In the genomic region with DNA sequence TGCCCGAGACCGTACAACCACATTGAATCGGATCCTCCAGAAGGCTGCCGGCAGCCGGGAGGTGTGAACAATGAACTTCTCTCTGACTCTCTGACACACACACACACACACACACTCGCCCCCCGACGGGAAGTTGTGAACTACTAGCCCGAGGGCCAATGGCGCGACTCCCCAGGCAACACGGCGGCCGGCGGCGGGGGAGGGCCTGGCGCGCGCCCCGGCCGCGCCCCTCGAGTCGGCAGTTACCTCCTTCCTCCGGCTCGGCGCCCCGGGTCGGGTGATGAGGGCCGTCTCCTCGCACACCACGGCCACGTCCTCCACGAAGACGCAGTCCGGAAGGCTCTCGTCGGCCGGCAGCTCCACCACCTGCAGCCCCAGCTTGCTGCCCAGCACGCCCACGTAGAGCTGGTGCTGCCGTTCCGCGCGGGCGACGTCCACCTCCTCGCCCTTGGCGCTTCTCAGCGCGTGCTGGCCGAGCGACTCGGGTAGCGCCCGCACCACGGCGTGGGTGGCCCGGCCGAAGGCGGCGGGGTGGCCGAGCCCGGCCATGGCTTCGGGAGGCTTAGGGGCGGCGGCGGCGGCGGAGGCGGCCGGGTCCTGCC, we compare ENCODE assay signal across 1 cellular context.
A peak's percentile ranks its signal among the peaks of the same experiment; 100 is the strongest.
TF ChIP-seq lines count a peak whose summit lies in the region.

No MANE protein-coding gene starts in this region.

TF ChIP-seq in HEK293, 187 proteins besides CTCF, POLR2A, EP300 and RAD21 (continued from another document and continues in another):
- TF ChIP-seq ZNF16 (tag by site-specific recombination; IDR thresholded peaks at IDR 0.05; ENCODE audit: low read depth) = 0 out of 2 replicates have a peak, but pooled peaks have one; percentile 5
- 0 out of 2 replicates have a peak, but pooled peaks have one; percentile 41 for TF ChIP-seq SP7 (tag by site-specific recombination; IDR thresholded peaks at IDR 0.05)
- no peak for TF ChIP-seq ZNF133 (tag by site-specific recombination; IDR thresholded peaks at IDR 0.05)
- TF ChIP-seq ZNF792 (tag by site-specific recombination; IDR thresholded peaks at IDR 0.05) = no peak
- TF ChIP-seq ZNF214 (tag by site-specific recombination; IDR thresholded peaks at IDR 0.05; ENCODE audit: borderline replicate concordance) = no peak
- no peak; the same call in 1 of the 2 replicates for TF ChIP-seq ZBTB48 (tag by site-specific recombination; IDR thresholded peaks at IDR 0.05)
- TF ChIP-seq, protein P1, sequence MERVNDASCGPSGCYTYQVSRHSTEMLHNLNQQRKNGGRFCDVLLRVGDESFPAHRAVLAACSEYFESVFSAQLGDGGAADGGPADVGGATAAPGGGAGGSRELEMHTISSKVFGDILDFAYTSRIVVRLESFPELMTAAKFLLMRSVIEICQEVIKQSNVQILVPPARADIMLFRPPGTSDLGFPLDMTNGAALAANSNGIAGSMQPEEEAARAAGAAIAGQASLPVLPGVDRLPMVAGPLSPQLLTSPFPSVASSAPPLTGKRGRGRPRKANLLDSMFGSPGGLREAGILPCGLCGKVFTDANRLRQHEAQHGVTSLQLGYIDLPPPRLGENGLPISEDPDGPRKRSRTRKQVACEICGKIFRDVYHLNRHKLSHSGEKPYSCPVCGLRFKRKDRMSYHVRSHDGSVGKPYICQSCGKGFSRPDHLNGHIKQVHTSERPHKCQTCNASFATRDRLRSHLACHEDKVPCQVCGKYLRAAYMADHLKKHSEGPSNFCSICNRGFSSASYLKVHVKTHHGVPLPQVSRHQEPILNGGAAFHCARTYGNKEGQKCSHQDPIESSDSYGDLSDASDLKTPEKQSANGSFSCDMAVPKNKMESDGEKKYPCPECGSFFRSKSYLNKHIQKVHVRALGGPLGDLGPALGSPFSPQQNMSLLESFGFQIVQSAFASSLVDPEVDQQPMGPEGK (tag by site-specific recombination; IDR thresholded peaks at IDR 0.05) = no peak; the same call in none of the 2 replicates
- no peak for TF ChIP-seq ZNF23 (tag by site-specific recombination; IDR thresholded peaks at IDR 0.05; ENCODE audit: borderline replicate concordance)
- TF ChIP-seq, protein P2, sequence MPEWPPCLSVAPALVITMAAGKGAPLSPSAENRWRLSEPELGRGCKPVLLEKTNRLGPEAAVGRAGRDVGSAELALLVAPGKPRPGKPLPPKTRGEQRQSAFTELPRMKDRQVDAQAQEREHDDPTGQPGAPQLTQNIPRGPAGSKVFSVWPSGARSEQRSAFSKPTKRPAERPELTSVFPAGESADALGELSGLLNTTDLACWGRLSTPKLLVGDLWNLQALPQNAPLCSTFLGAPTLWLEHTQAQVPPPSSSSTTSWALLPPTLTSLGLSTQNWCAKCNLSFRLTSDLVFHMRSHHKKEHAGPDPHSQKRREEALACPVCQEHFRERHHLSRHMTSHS (tag by site-specific recombination; IDR thresholded peaks at IDR 0.05) = no peak
- TF ChIP-seq KLF1 (tag by site-specific recombination; IDR thresholded peaks at IDR 0.05) = peak; percentile 46; the same call in 1 of the 2 replicates
- no peak for TF ChIP-seq ZNF24 (tag by site-specific recombination; IDR thresholded peaks at IDR 0.05)
- TF ChIP-seq, protein P3, sequence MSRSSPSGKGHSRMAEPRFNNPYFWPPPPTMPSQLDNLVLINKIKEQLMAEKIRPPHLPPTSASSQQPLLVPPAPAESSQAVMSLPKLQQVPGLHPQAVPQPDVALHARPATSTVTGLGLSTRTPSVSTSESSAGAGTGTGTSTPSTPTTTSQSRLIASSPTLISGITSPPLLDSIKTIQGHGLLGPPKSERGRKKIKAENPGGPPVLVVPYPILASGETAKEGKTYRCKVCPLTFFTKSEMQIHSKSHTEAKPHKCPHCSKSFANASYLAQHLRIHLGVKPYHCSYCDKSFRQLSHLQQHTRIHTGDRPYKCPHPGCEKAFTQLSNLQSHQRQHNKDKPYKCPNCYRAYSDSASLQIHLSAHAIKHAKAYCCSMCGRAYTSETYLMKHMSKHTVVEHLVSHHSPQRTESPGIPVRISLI (tag by site-specific recombination; IDR thresholded peaks at IDR 0.05) = no peak
- TF ChIP-seq HOXD13 (CRISPR knock-in tag; IDR thresholded peaks at IDR 0.05; ENCODE audit: borderline replicate concordance) = no peak
- TF ChIP-seq ZNF501 (tag by site-specific recombination; IDR thresholded peaks at IDR 0.05) = no peak
- TF ChIP-seq, protein P4, sequence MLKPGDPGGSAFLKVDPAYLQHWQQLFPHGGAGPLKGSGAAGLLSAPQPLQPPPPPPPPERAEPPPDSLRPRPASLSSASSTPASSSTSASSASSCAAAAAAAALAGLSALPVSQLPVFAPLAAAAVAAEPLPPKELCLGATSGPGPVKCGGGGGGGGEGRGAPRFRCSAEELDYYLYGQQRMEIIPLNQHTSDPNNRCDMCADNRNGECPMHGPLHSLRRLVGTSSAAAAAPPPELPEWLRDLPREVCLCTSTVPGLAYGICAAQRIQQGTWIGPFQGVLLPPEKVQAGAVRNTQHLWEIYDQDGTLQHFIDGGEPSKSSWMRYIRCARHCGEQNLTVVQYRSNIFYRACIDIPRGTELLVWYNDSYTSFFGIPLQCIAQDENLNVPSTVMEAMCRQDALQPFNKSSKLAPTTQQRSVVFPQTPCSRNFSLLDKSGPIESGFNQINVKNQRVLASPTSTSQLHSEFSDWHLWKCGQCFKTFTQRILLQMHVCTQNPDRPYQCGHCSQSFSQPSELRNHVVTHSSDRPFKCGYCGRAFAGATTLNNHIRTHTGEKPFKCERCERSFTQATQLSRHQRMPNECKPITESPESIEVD (tag by site-specific recombination; IDR thresholded peaks at IDR 0.05) = no peak
- TF ChIP-seq, protein P5, sequence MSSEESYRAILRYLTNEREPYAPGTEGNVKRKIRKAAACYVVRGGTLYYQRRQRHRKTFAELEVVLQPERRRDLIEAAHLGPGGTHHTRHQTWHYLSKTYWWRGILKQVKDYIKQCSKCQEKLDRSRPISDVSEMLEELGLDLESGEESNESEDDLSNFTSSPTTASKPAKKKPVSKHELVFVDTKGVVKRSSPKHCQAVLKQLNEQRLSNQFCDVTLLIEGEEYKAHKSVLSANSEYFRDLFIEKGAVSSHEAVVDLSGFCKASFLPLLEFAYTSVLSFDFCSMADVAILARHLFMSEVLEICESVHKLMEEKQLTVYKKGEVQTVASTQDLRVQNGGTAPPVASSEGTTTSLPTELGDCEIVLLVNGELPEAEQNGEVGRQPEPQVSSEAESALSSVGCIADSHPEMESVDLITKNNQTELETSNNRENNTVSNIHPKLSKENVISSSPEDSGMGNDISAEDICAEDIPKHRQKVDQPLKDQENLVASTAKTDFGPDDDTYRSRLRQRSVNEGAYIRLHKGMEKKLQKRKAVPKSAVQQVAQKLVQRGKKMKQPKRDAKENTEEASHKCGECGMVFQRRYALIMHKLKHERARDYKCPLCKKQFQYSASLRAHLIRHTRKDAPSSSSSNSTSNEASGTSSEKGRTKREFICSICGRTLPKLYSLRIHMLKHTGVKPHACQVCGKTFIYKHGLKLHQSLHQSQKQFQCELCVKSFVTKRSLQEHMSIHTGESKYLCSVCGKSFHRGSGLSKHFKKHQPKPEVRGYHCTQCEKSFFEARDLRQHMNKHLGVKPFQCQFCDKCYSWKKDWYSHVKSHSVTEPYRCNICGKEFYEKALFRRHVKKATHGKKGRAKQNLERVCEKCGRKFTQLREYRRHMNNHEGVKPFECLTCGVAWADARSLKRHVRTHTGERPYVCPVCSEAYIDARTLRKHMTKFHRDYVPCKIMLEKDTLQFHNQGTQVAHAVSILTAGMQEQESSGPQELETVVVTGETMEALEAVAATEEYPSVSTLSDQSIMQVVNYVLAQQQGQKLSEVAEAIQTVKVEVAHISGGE (tag by site-specific recombination; conservative IDR thresholded peaks at IDR 0.05; ENCODE audit: low read depth) = no peak; the same call in 1 of the 2 replicates
- no peak for TF ChIP-seq ZNF664 (tag by site-specific recombination; IDR thresholded peaks at IDR 0.05)
- no peak for TF ChIP-seq KLF7 (tag by site-specific recombination; IDR thresholded peaks at IDR 0.05; ENCODE audit: borderline replicate concordance)
- TF ChIP-seq ZNF341 (tag by site-specific recombination; IDR thresholded peaks at IDR 0.05; ENCODE audit: low read depth) = peak; percentile 87
- TF ChIP-seq, protein P6, sequence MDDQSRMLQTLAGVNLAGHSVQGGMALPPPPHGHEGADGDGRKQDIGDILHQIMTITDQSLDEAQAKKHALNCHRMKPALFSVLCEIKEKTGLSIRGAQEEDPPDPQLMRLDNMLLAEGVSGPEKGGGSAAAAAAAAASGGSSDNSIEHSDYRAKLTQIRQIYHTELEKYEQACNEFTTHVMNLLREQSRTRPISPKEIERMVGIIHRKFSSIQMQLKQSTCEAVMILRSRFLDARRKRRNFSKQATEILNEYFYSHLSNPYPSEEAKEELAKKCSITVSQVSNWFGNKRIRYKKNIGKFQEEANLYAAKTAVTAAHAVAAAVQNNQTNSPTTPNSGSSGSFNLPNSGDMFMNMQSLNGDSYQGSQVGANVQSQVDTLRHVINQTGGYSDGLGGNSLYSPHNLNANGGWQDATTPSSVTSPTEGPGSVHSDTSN (CRISPR knock-in tag; IDR thresholded peaks at IDR 0.05) = no peak
- no peak for TF ChIP-seq MEIS1 (CRISPR knock-in tag; IDR thresholded peaks at IDR 0.05; ENCODE audit: borderline replicate concordance)
- TF ChIP-seq, protein P7, sequence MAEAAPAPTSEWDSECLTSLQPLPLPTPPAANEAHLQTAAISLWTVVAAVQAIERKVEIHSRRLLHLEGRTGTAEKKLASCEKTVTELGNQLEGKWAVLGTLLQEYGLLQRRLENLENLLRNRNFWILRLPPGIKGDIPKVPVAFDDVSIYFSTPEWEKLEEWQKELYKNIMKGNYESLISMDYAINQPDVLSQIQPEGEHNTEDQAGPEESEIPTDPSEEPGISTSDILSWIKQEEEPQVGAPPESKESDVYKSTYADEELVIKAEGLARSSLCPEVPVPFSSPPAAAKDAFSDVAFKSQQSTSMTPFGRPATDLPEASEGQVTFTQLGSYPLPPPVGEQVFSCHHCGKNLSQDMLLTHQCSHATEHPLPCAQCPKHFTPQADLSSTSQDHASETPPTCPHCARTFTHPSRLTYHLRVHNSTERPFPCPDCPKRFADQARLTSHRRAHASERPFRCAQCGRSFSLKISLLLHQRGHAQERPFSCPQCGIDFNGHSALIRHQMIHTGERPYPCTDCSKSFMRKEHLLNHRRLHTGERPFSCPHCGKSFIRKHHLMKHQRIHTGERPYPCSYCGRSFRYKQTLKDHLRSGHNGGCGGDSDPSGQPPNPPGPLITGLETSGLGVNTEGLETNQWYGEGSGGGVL (tag by site-specific recombination; IDR thresholded peaks at IDR 0.05) = peak; percentile 79
- TF ChIP-seq ZNF623 (tag by site-specific recombination; IDR thresholded peaks at IDR 0.05) = no peak
- TF ChIP-seq, protein P8, sequence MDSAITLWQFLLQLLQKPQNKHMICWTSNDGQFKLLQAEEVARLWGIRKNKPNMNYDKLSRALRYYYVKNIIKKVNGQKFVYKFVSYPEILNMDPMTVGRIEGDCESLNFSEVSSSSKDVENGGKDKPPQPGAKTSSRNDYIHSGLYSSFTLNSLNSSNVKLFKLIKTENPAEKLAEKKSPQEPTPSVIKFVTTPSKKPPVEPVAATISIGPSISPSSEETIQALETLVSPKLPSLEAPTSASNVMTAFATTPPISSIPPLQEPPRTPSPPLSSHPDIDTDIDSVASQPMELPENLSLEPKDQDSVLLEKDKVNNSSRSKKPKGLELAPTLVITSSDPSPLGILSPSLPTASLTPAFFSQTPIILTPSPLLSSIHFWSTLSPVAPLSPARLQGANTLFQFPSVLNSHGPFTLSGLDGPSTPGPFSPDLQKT (IDR thresholded peaks at IDR 0.05; ENCODE audit: borderline replicate concordance, low read depth, low read length) = no peak
- TF ChIP-seq, protein P9, sequence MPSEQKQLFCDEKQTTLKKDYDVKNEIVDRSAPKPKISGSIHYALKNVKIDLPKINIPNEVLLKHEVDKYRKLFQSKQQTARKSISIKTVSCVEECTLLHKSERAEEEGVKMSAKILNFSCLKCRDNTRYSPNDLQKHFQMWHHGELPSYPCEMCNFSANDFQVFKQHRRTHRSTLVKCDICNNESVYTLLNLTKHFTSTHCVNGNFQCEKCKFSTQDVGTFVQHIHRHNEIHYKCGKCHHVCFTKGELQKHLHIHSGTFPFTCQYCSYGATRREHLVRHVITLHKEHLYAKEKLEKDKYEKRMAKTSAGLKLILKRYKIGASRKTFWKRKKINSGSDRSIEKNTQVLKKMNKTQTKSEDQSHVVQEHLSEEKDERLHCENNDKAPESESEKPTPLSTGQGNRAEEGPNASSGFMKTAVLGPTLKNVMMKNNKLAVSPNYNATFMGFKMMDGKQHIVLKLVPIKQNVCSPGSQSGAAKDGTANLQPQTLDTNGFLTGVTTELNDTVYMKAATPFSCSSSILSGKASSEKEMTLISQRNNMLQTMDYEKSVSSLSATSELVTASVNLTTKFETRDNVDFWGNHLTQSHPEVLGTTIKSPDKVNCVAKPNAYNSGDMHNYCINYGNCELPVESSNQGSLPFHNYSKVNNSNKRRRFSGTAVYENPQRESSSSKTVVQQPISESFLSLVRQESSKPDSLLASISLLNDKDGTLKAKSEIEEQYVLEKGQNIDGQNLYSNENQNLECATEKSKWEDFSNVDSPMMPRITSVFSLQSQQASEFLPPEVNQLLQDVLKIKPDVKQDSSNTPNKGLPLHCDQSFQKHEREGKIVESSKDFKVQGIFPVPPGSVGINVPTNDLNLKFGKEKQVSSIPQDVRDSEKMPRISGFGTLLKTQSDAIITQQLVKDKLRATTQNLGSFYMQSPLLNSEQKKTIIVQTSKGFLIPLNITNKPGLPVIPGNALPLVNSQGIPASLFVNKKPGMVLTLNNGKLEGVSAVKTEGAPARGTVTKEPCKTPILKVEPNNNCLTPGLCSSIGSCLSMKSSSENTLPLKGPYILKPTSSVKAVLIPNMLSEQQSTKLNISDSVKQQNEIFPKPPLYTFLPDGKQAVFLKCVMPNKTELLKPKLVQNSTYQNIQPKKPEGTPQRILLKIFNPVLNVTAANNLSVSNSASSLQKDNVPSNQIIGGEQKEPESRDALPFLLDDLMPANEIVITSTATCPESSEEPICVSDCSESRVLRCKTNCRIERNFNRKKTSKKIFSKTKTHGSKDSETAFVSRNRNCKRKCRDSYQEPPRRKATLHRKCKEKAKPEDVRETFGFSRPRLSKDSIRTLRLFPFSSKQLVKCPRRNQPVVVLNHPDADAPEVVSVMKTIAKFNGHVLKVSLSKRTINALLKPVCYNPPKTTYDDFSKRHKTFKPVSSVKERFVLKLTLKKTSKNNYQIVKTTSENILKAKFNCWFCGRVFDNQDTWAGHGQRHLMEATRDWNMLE (tag by site-specific recombination; conservative IDR thresholded peaks at IDR 0.05; ENCODE audit: low read depth) = no peak
- TF ChIP-seq, protein P10, sequence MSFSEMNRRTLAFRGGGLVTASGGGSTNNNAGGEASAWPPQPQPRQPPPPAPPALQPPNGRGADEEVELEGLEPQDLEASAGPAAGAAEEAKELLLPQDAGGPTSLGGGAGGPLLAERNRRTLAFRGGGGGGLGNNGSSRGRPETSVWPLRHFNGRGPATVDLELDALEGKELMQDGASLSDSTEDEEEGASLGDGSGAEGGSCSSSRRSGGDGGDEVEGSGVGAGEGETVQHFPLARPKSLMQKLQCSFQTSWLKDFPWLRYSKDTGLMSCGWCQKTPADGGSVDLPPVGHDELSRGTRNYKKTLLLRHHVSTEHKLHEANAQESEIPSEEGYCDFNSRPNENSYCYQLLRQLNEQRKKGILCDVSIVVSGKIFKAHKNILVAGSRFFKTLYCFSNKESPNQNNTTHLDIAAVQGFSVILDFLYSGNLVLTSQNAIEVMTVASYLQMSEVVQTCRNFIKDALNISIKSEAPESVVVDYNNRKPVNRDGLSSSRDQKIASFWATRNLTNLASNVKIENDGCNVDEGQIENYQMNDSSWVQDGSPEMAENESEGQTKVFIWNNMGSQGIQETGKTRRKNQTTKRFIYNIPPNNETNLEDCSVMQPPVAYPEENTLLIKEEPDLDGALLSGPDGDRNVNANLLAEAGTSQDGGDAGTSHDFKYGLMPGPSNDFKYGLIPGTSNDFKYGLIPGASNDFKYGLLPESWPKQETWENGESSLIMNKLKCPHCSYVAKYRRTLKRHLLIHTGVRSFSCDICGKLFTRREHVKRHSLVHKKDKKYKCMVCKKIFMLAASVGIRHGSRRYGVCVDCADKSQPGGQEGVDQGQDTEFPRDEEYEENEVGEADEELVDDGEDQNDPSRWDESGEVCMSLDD (tag by site-specific recombination; IDR thresholded peaks at IDR 0.05) = peak; percentile 5; the same call in 1 of the 2 replicates
- TF ChIP-seq YY1 (tag by site-specific recombination; IDR thresholded peaks at IDR 0.05) = peak; percentile 48; the same call in 1 of the 2 replicates
- TF ChIP-seq BCL11A (tag by site-specific recombination; IDR thresholded peaks at IDR 0.05; ENCODE audit: low read depth) = no peak
